36 cellular contexts compared by ENCODE assay signal in the genomic region with DNA sequence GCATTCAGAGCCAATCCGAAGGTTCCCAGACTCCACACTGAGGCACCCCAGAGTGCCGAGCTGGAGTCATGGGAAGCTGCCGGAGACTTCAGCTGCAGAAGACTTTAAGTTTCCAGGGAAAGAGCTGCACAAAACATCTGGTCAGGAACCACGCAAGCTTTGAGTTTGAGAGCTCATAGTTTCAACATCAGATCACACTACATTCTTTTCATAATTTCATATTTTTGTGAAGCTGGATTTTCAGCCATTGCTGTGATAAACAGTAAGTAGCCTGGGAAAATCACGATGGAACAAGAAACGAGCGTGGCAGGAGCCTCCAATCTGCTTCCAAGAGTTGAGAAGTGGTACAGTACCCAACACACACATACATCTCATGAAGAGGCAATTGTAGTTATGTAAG. TPM values are rescaled to one million over a fixed set of nuclear protein-coding genes. Genes with fewer than 3 reads are reported as not detected.
A peak's percentile ranks its signal among the peaks of the same experiment; 100 is the strongest.
DNase-seq lines count a peak whose midpoint lies in the region; ATAC-seq, FAIRE-seq and TF ChIP-seq lines count a peak whose summit lies in the region.
"Had no signal": no experiment of that assay in that cellular context is flagged by ENCODE, and none has a peak within 500 bp of the region (broad histone marks: within the 10 kb centered on the region; RNA-seq: fewer than 3 reads in every experiment).

No MANE protein-coding gene starts in this region.

- no peak overlapping the region for H3T11ph ChIP-seq in H9 (ENCODE audit: low read length)

- H3K27ac ChIP-seq in H9 (ENCODE audit: insufficient read length, low read depth, low read length) = no peak overlapping the region
- H3K27ac ChIP-seq in colonic mucosa = no peak overlapping the region
- H3K27ac ChIP-seq: ascending aorta, esophagus squamous epithelium, SJCRH30, upper lobe of left lung had no signal

- H3K9ac ChIP-seq in H9 (ENCODE audit: extremely low read depth, insufficient read length, low read length) (no peak overlapping the region), colonic mucosa (ENCODE audit: low read depth in 2 of 2, low read length in 2 of 2) (no peak overlapping the region)

- peaks cover 9% of the 10 kb centered on the region in 2 experiments for H3K4me1 Mint-ChIP-seq in H9
- H3K4me1 Mint-ChIP-seq in stimulated activated naive B cell treated with anti-CD40 and anti-IgM and Interleukin-4, amounts not matched to agents 10 μg/mL and 1 μg/mL and 100 μg/mL, for 72 hours = peaks cover 1 to 2% of the 10 kb centered on the region in 2 donors
- H3K4me1 Mint-ChIP-seq: B cell had no signal

- no peak overlapping the region for H2AK5ac ChIP-seq in H9 (ENCODE audit: insufficient read length, low read length)

- H4K91ac ChIP-seq in H9 (ENCODE audit: insufficient read length, low read depth, low read length) = no peak overlapping the region

- no peaks in the 10 kb centered on the region for H3K23me2 ChIP-seq in H9 (ENCODE audit: insufficient read length, low read depth, low read length, poor library complexity, severe bottlenecking)

- intact Hi-C loops in colonic mucosa (cut with DNase I) = no loop called here
- intact Hi-C loops in posterior cingulate gyrus (cut with DNase I) = no loop called here

- H3K23ac ChIP-seq in H9 (ENCODE audit: insufficient read length, low read depth, low read length) = no peak overlapping the region

- H3K27me3 ChIP-seq in H9 (ENCODE audit: insufficient read depth, low read length) (no peaks in the 10 kb centered on the region), colonic mucosa (no peaks in the 10 kb centered on the region)
- H3K27me3 ChIP-seq: ascending aorta, esophagus squamous epithelium, SJCRH30, upper lobe of left lung had no signal

- DNase-seq in AG08395 (ENCODE audit: low spot score) (peak; percentile 59), H9 (no peak), colonic mucosa (peak; percentile 5), foreskin fibroblast (peak; percentile 18 to 67), urothelium cell line (ENCODE audit: low spot score) (no peak), posterior cingulate gyrus (no peak)
- DNase-seq in activated CD8-positive, alpha-beta memory T cell treated with anti-CD3 and anti-CD28 coated beads, Interleukin-2, amount 50 U/mL, for 48 hours = no peak
- no peak for DNase-seq in stimulated activated naive B cell treated with anti-CD40 and anti-IgM and Interleukin-4, amounts not matched to agents 10 μg/mL and 1 μg/mL and 100 μg/mL, for 72 hours
- DNase-seq: 8988T; activated CD4-positive, alpha-beta memory T cell treated with anti-CD3 and anti-CD28 coated beads, Interleukin-2, amount 10 ng/mL, durations not matched to agents 7 days and 5 days; caudate nucleus; CD4-positive, alpha-beta memory T cell; esophagus squamous epithelium; glutamatergic neuron; KBM-7; kidney; NCI-H1092 treated with DMSO at 0.1 percent for 48 hours; NCI-H1930; NCI-H2171 treated with DMSO at 0.1 percent for 48 hours; NCI-H510A; SJCRH30; stimulated activated naive CD4-positive, alpha-beta T cell; SW 1271; T-helper 9 cell; upper lobe of left lung had no signal

- no peak overlapping the region for H3K56ac ChIP-seq in H9 (ENCODE audit: insufficient read length, low read depth, low read length)

- no CpG with 5 or more reads among the region's 7 CpGs for WGBS in H9 (ENCODE audit: extremely low coverage, insufficient read length, low lambda C conversion rate)

- H2AFZ ChIP-seq in H9 (ENCODE audit: low read length) = no peak overlapping the region

- H3K4me3 ChIP-seq in colonic mucosa = no peak overlapping the region
- no peak overlapping the region for H3K4me3 ChIP-seq in foreskin fibroblast (ENCODE audit: low read depth in 1 of 2, low read length in 2 of 2)
- H3K4me3 ChIP-seq: ascending aorta, esophagus squamous epithelium, SJCRH30, upper lobe of left lung had no signal

- no peak overlapping the region for H3K4ac ChIP-seq in H9 (ENCODE audit: low read depth, low read length)

- H3K4me3 Mint-ChIP-seq in H9 = no peak overlapping the region
- no peak overlapping the region for H3K4me3 Mint-ChIP-seq in stimulated activated naive B cell treated with anti-CD40 and anti-IgM and Interleukin-4, amounts not matched to agents 10 μg/mL and 1 μg/mL and 100 μg/mL, for 72 hours
- H3K4me3 Mint-ChIP-seq: activated CD4-positive, alpha-beta memory T cell treated with anti-CD3 and anti-CD28 coated beads, Interleukin-2, amount 10 ng/mL, durations not matched to agents 7 days and 5 days; B cell; CD4-positive, alpha-beta memory T cell; nephron had no signal

- H2BK120ac ChIP-seq in H9 (ENCODE audit: low read depth, low read length, poor library complexity, severe bottlenecking) = no peak overlapping the region

- H3K14ac ChIP-seq in H9 (ENCODE audit: insufficient read depth, low read length) = no peak overlapping the region

- H2BK15ac ChIP-seq in H9 (ENCODE audit: low read depth, low read length) = no peak overlapping the region

- no peaks in the 10 kb centered on the region for H3K36me3 ChIP-seq in colonic mucosa
- H3K36me3 ChIP-seq: ascending aorta, esophagus squamous epithelium, SJCRH30, upper lobe of left lung had no signal

- no peak overlapping the region for H2BK12ac ChIP-seq in H9 (ENCODE audit: insufficient read length, low read depth, low read length)

- no peaks in the 10 kb centered on the region for H3K4me1 ChIP-seq in H9 (ENCODE audit: insufficient read depth, low read length)
- peaks cover 11% of the 10 kb centered on the region for H3K4me1 ChIP-seq in colonic mucosa
- H3K4me1 ChIP-seq: ascending aorta, SJCRH30 had no signal

- no peak for ATAC-seq in stimulated activated naive B cell treated with anti-CD40 and anti-IgM and Interleukin-4, amounts not matched to agents 10 μg/mL and 1 μg/mL and 100 μg/mL, for 72 hours (replicated peaks)
- ATAC-seq: activated naive CD4-positive, alpha-beta T cell treated with anti-CD3 and anti-CD28 coated beads, Interleukin-2, amount 50 U/mL, for 72 hours had no signal

- H3K9me3 Mint-ChIP-seq in H9 = no peaks in the 10 kb centered on the region; a peak in 1 of 5 replicates
- no peaks in the 10 kb centered on the region for H3K9me3 Mint-ChIP-seq in stimulated activated naive B cell treated with anti-CD40 and anti-IgM and Interleukin-4, amounts not matched to agents 10 μg/mL and 1 μg/mL and 100 μg/mL, for 72 hours
- H3K9me3 Mint-ChIP-seq: activated CD4-positive, alpha-beta memory T cell treated with anti-CD3 and anti-CD28 coated beads, Interleukin-2, amount 10 ng/mL, durations not matched to agents 7 days and 5 days; activated naive CD4-positive, alpha-beta T cell treated with anti-CD3 and anti-CD28 coated beads, Interleukin-2, amount 50 U/mL, for 72 hours; nephron had no signal

- peak overlapping the region; percentile 26 for H2BK20ac ChIP-seq in H9 (ENCODE audit: low read depth, low read length, poor library complexity, severe bottlenecking)

- H3K27me3 Mint-ChIP-seq in H9 (ENCODE audit: low read depth) = peaks cover 3% of the 10 kb centered on the region; the same call in 1 of the 2 replicates
- peaks cover 24 to 35% of the 10 kb centered on the region in 2 donors for H3K27me3 Mint-ChIP-seq in stimulated activated naive B cell treated with anti-CD40 and anti-IgM and Interleukin-4, amounts not matched to agents 10 μg/mL and 1 μg/mL and 100 μg/mL, for 72 hours

- H3K18ac ChIP-seq in H9 (ENCODE audit: insufficient read length, low read depth, low read length) = no peak overlapping the region

- no peaks in the 10 kb centered on the region for H3K79me2 ChIP-seq in H9 (ENCODE audit: insufficient read depth, low read length)

- H3K9me3 ChIP-seq in H9 (ENCODE audit: control insufficient read depth, low read depth, low read length) (no peaks in the 10 kb centered on the region), colonic mucosa (no peaks in the 10 kb centered on the region)
- H3K9me3 ChIP-seq: ascending aorta, esophagus squamous epithelium, SJCRH30, upper lobe of left lung had no signal

- FAIRE-seq in urothelium cell line (lab: Jason Lieb, UNC) = no peak
- FAIRE-seq: endometrium, H54, kidney had no signal

- no peak overlapping the region for H2BK5ac ChIP-seq in H9 (ENCODE audit: insufficient read length, low read length)

- TF ChIP-seq CTCF in H9 (conservative IDR thresholded peaks at IDR 0.05) (no peak), colonic mucosa (IDR thresholded peaks at IDR 0.05) (no peak), foreskin fibroblast (IDR thresholded peaks at IDR 0.05; ENCODE audit: low read depth, low read length) (no peak)

- H3K79me1 ChIP-seq in H9 (ENCODE audit: insufficient read depth, low read depth, low read length, poor library complexity, severe bottlenecking) = no peaks in the 10 kb centered on the region

- H4K5ac ChIP-seq in H9 (ENCODE audit: insufficient read length, low read depth, low read length) = no peak overlapping the region

- no peak overlapping the region for H3K27ac Mint-ChIP-seq in H9
- H3K27ac Mint-ChIP-seq in stimulated activated naive B cell treated with anti-CD40 and anti-IgM and Interleukin-4, amounts not matched to agents 10 μg/mL and 1 μg/mL and 100 μg/mL, for 72 hours = no peak overlapping the region
- H3K27ac Mint-ChIP-seq: activated CD4-positive, alpha-beta memory T cell treated with anti-CD3 and anti-CD28 coated beads, Interleukin-2, amount 10 ng/mL, durations not matched to agents 7 days and 5 days; activated naive CD4-positive, alpha-beta T cell treated with anti-CD3 and anti-CD28 coated beads, Interleukin-2, amount 50 U/mL, for 72 hours; B cell; CD4-positive, alpha-beta memory T cell; nephron had no signal

- H4K8ac ChIP-seq in H9 (replicated peaks; ENCODE audit: insufficient read length, low read depth, low read length) = no peak overlapping the region

- H3K4me2 ChIP-seq in H9 (ENCODE audit: insufficient read depth, insufficient read length, low read length) = no peak overlapping the region

- H3K36me3 Mint-ChIP-seq in H9 (ENCODE audit: insufficient read depth in 1 of 3, low read depth in 3 of 3) = no peaks in the 10 kb centered on the region
- no peaks in the 10 kb centered on the region for H3K36me3 Mint-ChIP-seq in stimulated activated naive B cell treated with anti-CD40 and anti-IgM and Interleukin-4, amounts not matched to agents 10 μg/mL and 1 μg/mL and 100 μg/mL, for 72 hours
- H3K36me3 Mint-ChIP-seq: activated naive CD4-positive, alpha-beta T cell treated with anti-CD3 and anti-CD28 coated beads, Interleukin-2, amount 50 U/mL, for 72 hours; CD4-positive, alpha-beta memory T cell had no signal

- no peaks in the 10 kb centered on the region for H4K20me1 ChIP-seq in H9 (ENCODE audit: control insufficient read depth, insufficient read depth, insufficient read length)

RNA-seq across cellular contexts. Expression of a gene that starts 25.5 kb away (rescaled TPM):
- total RNA-seq in H9 (2021) (0.79 and 0.94 TPM in 2 replicates), colonic mucosa (1 to 10 TPM in 1 of 2 donors, under 1 TPM in 1; 0.64 to 1.4 TPM)
- total RNA-seq: ascending aorta; B cell; CD4-positive, alpha-beta memory T cell; dermis microvascular lymphatic vessel endothelial cell; M059J; omental fat pad; RPMI7951; skeletal muscle tissue had no signal

Comparison
In these comparisons a context has a peak if more than half of its experiments do, and no peak if none do; other contexts are left out.
1. DNase-seq: peak in AG08395 (single experiment), colonic mucosa (single experiment) and foreskin fibroblast (2 of 2); none in H9 (single experiment), activated CD8-positive, alpha-beta memory T cell treated with anti-CD3 and anti-CD28 coated beads, Interleukin-2, amount 50 U/mL, for 48 hours (single experiment), urothelium cell line (single experiment), posterior cingulate gyrus (0 of 10) and stimulated activated naive B cell treated with anti-CD40 and anti-IgM and Interleukin-4, amounts not matched to agents 10 μg/mL and 1 μg/mL and 100 μg/mL, for 72 hours (single experiment).